Comparison of ENCODE assay signal across 23 cellular contexts in genomic region chr9:133910855-133911514, GRCh38.
DNase-seq lines count a peak whose midpoint lies in the region; ATAC-seq and TF ChIP-seq lines count a peak whose summit lies in the region.
"Had no signal": no experiment of that assay in that cellular context is flagged by ENCODE, and none has a peak within 500 bp of the region (broad histone marks: within the 10 kb centered on the region; RNA-seq: fewer than 3 reads in every experiment).

No MANE protein-coding gene starts in this region.

- H3K4me3 ChIP-seq in BLaER1 (no peak overlapping the region), body of pancreas (no peak overlapping the region)
- H3K4me3 ChIP-seq: cardiac muscle cell, PC-9 had no signal

- no peak overlapping the region for H3K27ac ChIP-seq in BLaER1
- peak overlapping the region in 3 of 4 donors; percentile 22 to 54 (median 34) for H3K27ac ChIP-seq in body of pancreas
- H3K27ac ChIP-seq: cardiac muscle cell, PC-9 had no signal

- H3K27me3 ChIP-seq in BLaER1 (no peaks in the 10 kb centered on the region), body of pancreas (no peaks in the 10 kb centered on the region)
- H3K27me3 ChIP-seq: cardiac muscle cell had no signal

- H3K9me3 Mint-ChIP-seq in neural crest cell, result no peaks in the 10 kb centered on the region
- no peaks in the 10 kb centered on the region for H3K9me3 Mint-ChIP-seq in activated T-cell treated with anti-CD3 and anti-CD28 coated beads, Interleukin-2, amount 50 U/mL, for 72 hours
- H3K9me3 Mint-ChIP-seq in activated naive CD4-positive, alpha-beta T cell treated with anti-CD3 and anti-CD28 coated beads for 36 hours, result no peaks in the 10 kb centered on the region
- H3K9me3 Mint-ChIP-seq: activated B cell treated with CpG ODN at 0.5 μM for 24 hours; CD4-positive, alpha-beta T cell; dendritic cell treated with granulocyte-macrophage colony-stimulating factor and Interleukin-4, amounts not matched to agents 40 ng/mL and 50 ng/mL, for 4 days had no signal

- intact Hi-C loops in body of pancreas (cut with DNase I), result no loop called here
- intact Hi-C loops in activated naive CD4-positive, alpha-beta T cell treated with anti-CD3 and anti-CD28 coated beads for 36 hours (cut with micrococcal nuclease), result no loop called here

- no peak for TF ChIP-seq CTCF in body of pancreas (IDR thresholded peaks at IDR 0.05)
- TF ChIP-seq CTCF in neural crest cell (conservative IDR thresholded peaks at IDR 0.05), result no peak

- H3K4me3 Mint-ChIP-seq in neural crest cell, result no peak overlapping the region
- no peak overlapping the region for H3K4me3 Mint-ChIP-seq in activated T-cell treated with anti-CD3 and anti-CD28 coated beads, Interleukin-2, amount 50 U/mL, for 72 hours
- H3K4me3 Mint-ChIP-seq in activated naive CD4-positive, alpha-beta T cell treated with anti-CD3 and anti-CD28 coated beads for 36 hours, result no peak overlapping the region
- H3K4me3 Mint-ChIP-seq: activated B cell treated with CpG ODN at 0.5 μM for 24 hours; CD4-positive, alpha-beta T cell; dendritic cell treated with granulocyte-macrophage colony-stimulating factor and Interleukin-4, amounts not matched to agents 40 ng/mL and 50 ng/mL, for 4 days had no signal

- H3K9ac ChIP-seq in BLaER1, result 0 out of 2 replicates have a peak overlapping the region, but pooled peaks have one; percentile 10

- no peaks in the 10 kb centered on the region for H3K36me3 Mint-ChIP-seq in neural crest cell (ENCODE audit: low read depth)
- no peaks in the 10 kb centered on the region for H3K36me3 Mint-ChIP-seq in activated T-cell treated with anti-CD3 and anti-CD28 coated beads, Interleukin-2, amount 50 U/mL, for 72 hours (ENCODE audit: insufficient read depth in 2 of 2)
- no peaks in the 10 kb centered on the region for H3K36me3 Mint-ChIP-seq in activated naive CD4-positive, alpha-beta T cell treated with anti-CD3 and anti-CD28 coated beads for 36 hours (ENCODE audit: low read depth)

- H3K27ac Mint-ChIP-seq in neural crest cell (ENCODE audit: unreplicated experiment), result peak overlapping the region; percentile 35
- H3K27ac Mint-ChIP-seq in activated T-cell treated with anti-CD3 and anti-CD28 coated beads, Interleukin-2, amount 50 U/mL, for 72 hours, result no peak overlapping the region
- H3K27ac Mint-ChIP-seq in activated naive CD4-positive, alpha-beta T cell treated with anti-CD3 and anti-CD28 coated beads for 36 hours, result no peak overlapping the region
- H3K27ac Mint-ChIP-seq: CD4-positive, alpha-beta T cell; dendritic cell treated with granulocyte-macrophage colony-stimulating factor and Interleukin-4, amounts not matched to agents 40 ng/mL and 50 ng/mL, for 4 days had no signal

- peaks cover 54% of the 10 kb centered on the region for H3K4me1 Mint-ChIP-seq in neural crest cell
- no peaks in the 10 kb centered on the region for H3K4me1 Mint-ChIP-seq in activated T-cell treated with anti-CD3 and anti-CD28 coated beads, Interleukin-2, amount 50 U/mL, for 72 hours (ENCODE audit: low read depth)
- peaks cover 2% of the 10 kb centered on the region for H3K4me1 Mint-ChIP-seq in activated naive CD4-positive, alpha-beta T cell treated with anti-CD3 and anti-CD28 coated beads for 36 hours (ENCODE audit: low read depth)

- peaks cover 88% of the 10 kb centered on the region for H3K4me1 ChIP-seq in BLaER1
- peaks cover 29% of the 10 kb centered on the region for H3K4me1 ChIP-seq in body of pancreas

- no peaks in the 10 kb centered on the region for H3K27me3 Mint-ChIP-seq in neural crest cell (ENCODE audit: low read depth)
- H3K27me3 Mint-ChIP-seq in activated T-cell treated with anti-CD3 and anti-CD28 coated beads, Interleukin-2, amount 50 U/mL, for 72 hours (ENCODE audit: low read depth), result peaks cover 8% of the 10 kb centered on the region
- H3K27me3 Mint-ChIP-seq in activated naive CD4-positive, alpha-beta T cell treated with anti-CD3 and anti-CD28 coated beads for 36 hours (ENCODE audit: low read depth), result peaks cover 6% of the 10 kb centered on the region
- H3K27me3 Mint-ChIP-seq: activated B cell treated with CpG ODN at 0.5 μM for 24 hours; CD4-positive, alpha-beta T cell; dendritic cell treated with granulocyte-macrophage colony-stimulating factor and Interleukin-4, amounts not matched to agents 40 ng/mL and 50 ng/mL, for 4 days had no signal

- DNase-seq in body of pancreas (peak in 1 of 4 donors; percentile 33), iris pigment epithelial cell (ENCODE audit: low read depth) (peak; percentile 61), neural crest cell (ENCODE audit: low read depth, low spot score) (no peak), dermis blood vessel endothelial cell (no peak), HK-2 (ENCODE audit: unreplicated experiment) (no peak)
- no peak for DNase-seq in activated T-cell treated with anti-CD3 and anti-CD28 coated beads, Interleukin-2, amount 50 U/mL, for 72 hours
- DNase-seq in activated naive CD4-positive, alpha-beta T cell treated with anti-CD3 and anti-CD28 coated beads for 36 hours, result no peak
- DNase-seq: activated B cell treated with CpG ODN at 0.5 μM for 24 hours; activated naive CD4-positive, alpha-beta T cell treated with anti-CD3 and anti-CD28 coated beads, Interleukin-2, amount 50 U/mL, for 16 hours; amniotic stem cell; CD4-positive, alpha-beta T cell; NCI-H1048; NCI-H187; NCI-H2171 treated with DMSO at 0.1 percent for 48 hours; NCI-H524; PC-9; SHP77; stimulated activated naive CD8-positive, alpha-beta T cell treated with anti-CD3 and anti-CD28 coated beads, Interleukin-15, Interleukin-2, amounts not matched to agents 100 U/mL and 50 U/mL, for 24 hours; SW 1271; T-helper 9 cell had no signal

- H4K20me1 ChIP-seq in BLaER1, result peaks cover 43% of the 10 kb centered on the region

- H3K4me2 ChIP-seq in BLaER1, result no peak overlapping the region
- H3K4me2 ChIP-seq: PC-9 had no signal

- WGBS in body of pancreas, 2 donors, result 74 to 77% methylated on average over 25 of the region's 26 CpGs

- peak in 1 of 3 donors; percentile 27 for TF ChIP-seq POLR2A in body of pancreas (IDR thresholded peaks at IDR 0.05)

- peak; percentile 6 for ATAC-seq in body of pancreas
- no peak for ATAC-seq in activated T-cell treated with anti-CD3 and anti-CD28 coated beads, Interleukin-2, amount 50 U/mL, for 72 hours (replicated peaks in 1 of 2)
- ATAC-seq: stimulated activated naive CD8-positive, alpha-beta T cell treated with anti-CD3 and anti-CD28 coated beads, Interleukin-15, Interleukin-2, amounts not matched to agents 100 U/mL and 50 U/mL, for 24 hours had no signal

- H3K9me3 ChIP-seq in BLaER1, result no peaks in the 10 kb centered on the region
- no peaks in the 10 kb centered on the region for H3K9me3 ChIP-seq in body of pancreas

- H3K36me3 ChIP-seq in BLaER1 (no peaks in the 10 kb centered on the region), body of pancreas (replicated peaks in 1 of 2; ENCODE audit: insufficient read depth in 1 of 2, low read depth in 2 of 2) (no peaks in the 10 kb centered on the region)
- H3K36me3 ChIP-seq: cardiac muscle cell had no signal

- CTCF ChIA-PET in activated naive CD4-positive, alpha-beta T cell treated with anti-CD3 and anti-CD28 coated beads for 36 hours (lab: Charles Lee), result no interaction called here
